Comparison of ENCODE assay signal across 11 cellular contexts in the genomic region with DNA sequence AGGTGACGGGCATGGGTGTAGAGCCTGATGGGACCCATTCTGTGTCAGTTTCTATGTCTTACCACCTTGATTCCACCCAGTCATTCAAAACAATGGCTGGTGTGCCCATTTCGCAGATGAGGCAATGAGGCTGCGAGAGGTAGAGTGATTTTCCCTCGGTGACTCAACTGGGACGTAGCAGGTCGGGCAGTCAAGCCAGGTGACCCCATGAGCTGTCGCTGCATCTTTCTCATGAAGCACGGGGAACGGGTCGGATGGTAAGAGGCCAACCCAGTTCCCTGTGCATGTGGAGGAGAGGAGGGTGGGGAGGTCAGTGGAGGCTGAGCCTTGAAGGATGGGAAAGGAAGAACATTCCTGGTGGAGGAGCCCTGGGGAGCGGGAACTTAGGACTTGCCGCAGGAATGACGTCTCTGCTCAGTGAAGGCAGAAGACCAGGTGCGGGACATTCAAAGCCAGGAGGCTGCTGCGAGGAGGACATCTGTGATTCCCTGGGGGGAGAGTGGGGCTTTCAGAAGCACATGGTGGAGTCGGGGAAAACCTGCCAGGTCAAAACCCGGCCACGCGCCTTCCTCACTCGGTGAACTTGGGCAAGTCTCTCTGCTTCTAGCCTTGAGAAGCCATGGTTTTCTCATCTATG. TPM values are rescaled to one million over a fixed set of nuclear protein-coding genes. Genes with fewer than 3 reads are reported as not detected.
DNase-seq lines count a peak whose midpoint lies in the region; ATAC-seq, FAIRE-seq and TF ChIP-seq lines count a peak whose summit lies in the region.
"Had no signal": no experiment of that assay in that cellular context is flagged by ENCODE, and none has a peak within 500 bp of the region (broad histone marks: within the 10 kb centered on the region; RNA-seq: fewer than 3 reads in every experiment).

No MANE protein-coding gene starts in this region.

- H3K27me3 ChIP-seq in Peyer's patch (no peaks in the 10 kb centered on the region), rectal smooth muscle tissue (ENCODE audit: control insufficient read depth, insufficient read depth, low read length) (no peaks in the 10 kb centered on the region), pancreas (no peaks in the 10 kb centered on the region), uterus (no peaks in the 10 kb centered on the region)
- H3K27me3 ChIP-seq: body of pancreas had no signal

- H3K36me3 ChIP-seq in Peyer's patch (no peaks in the 10 kb centered on the region), rectal smooth muscle tissue (ENCODE audit: control insufficient read depth, insufficient read depth, low read length) (no peaks in the 10 kb centered on the region), pancreas (no peaks in the 10 kb centered on the region), uterus (no peaks in the 10 kb centered on the region)
- H3K36me3 ChIP-seq: heart right ventricle had no signal

- no peak for FAIRE-seq in pancreas (lab: Jason Lieb, UNC)

- H3K4me1 ChIP-seq in Peyer's patch (peaks cover 0 to 31% (median 13%) of the 10 kb centered on the region in 4 donors), rectal smooth muscle tissue (ENCODE audit: control insufficient read depth, insufficient read depth, low read length) (no peaks in the 10 kb centered on the region), pancreas (no peaks in the 10 kb centered on the region), uterus (no peaks in the 10 kb centered on the region)
- H3K4me1 ChIP-seq: body of pancreas had no signal

- H3K9ac ChIP-seq in rectal smooth muscle tissue (ENCODE audit: low read length) = no peak overlapping the region

- peaks cover 20% of the 10 kb centered on the region for H3K36me3 Mint-ChIP-seq in activated naive CD8-positive, alpha-beta T cell

- 72 to 80% methylated on average over 20 of the region's 20 CpGs for WGBS in pancreas, 2 donors

- peak overlapping the region in 2 of 4 donors; percentile 53 to 78 for H3K27ac ChIP-seq in Peyer's patch
- no peak overlapping the region for H3K27ac ChIP-seq in rectal smooth muscle tissue (ENCODE audit: low read depth, low read length)
- no peak overlapping the region for H3K27ac ChIP-seq in pancreas
- H3K27ac ChIP-seq in uterus = no peak overlapping the region
- H3K27ac ChIP-seq: body of pancreas had no signal

- H3K9me3 Mint-ChIP-seq in activated naive CD8-positive, alpha-beta T cell (ENCODE audit: low read depth) = no peaks in the 10 kb centered on the region

- H3K27me3 Mint-ChIP-seq in activated naive CD8-positive, alpha-beta T cell = no peaks in the 10 kb centered on the region

- peak in 1 of 3 donors; percentile 40 for DNase-seq in Peyer's patch
- DNase-seq in pancreas = no peak
- no peak for DNase-seq in uterus
- no peak for DNase-seq in LoVo (ENCODE audit: low spot score)
- no peak for DNase-seq in AML-193 (lab: John Stamatoyannopoulos, UW)
- DNase-seq: body of pancreas, DMS153, heart right ventricle had no signal

- H3K4me3 Mint-ChIP-seq in activated naive CD8-positive, alpha-beta T cell = peak overlapping the region; percentile 98

- TF ChIP-seq POLR2A in Peyer's patch (IDR thresholded peaks at IDR 0.05) = no peak
- no peak for TF ChIP-seq POLR2A in uterus (IDR thresholded peaks at IDR 0.05)

- intact Hi-C loops in pancreas (cut with DNase I) = no loop called here
- intact Hi-C loops in uterus (cut with DNase I; ENCODE audit: low total_unique reads) = no loop called here

- peak overlapping the region; percentile 68 for H3K4me3 ChIP-seq in GM08714 (ENCODE audit: low read length)
- peak overlapping the region; percentile 25 to 37 (median 28) for H3K4me3 ChIP-seq in Peyer's patch
- H3K4me3 ChIP-seq in rectal smooth muscle tissue (ENCODE audit: low read length) = peak overlapping the region; percentile 51
- H3K4me3 ChIP-seq in pancreas = peak overlapping the region in 1 of 4 donors; percentile 17
- H3K4me3 ChIP-seq in uterus = no peak overlapping the region
- H3K4me3 ChIP-seq: body of pancreas had no signal

- TF ChIP-seq CTCF in Peyer's patch (IDR thresholded peaks at IDR 0.05) (no peak), pancreas (IDR thresholded peaks at IDR 0.05) (no peak), uterus (IDR thresholded peaks at IDR 0.05) (no peak)

- peaks cover 58% of the 10 kb centered on the region for H3K4me1 Mint-ChIP-seq in activated naive CD8-positive, alpha-beta T cell (ENCODE audit: low read depth)

- peak overlapping the region; percentile 99 for H3K27ac Mint-ChIP-seq in activated naive CD8-positive, alpha-beta T cell

- no peaks in the 10 kb centered on the region for H3K9me3 ChIP-seq in Peyer's patch
- no peaks in the 10 kb centered on the region for H3K9me3 ChIP-seq in pancreas
- H3K9me3 ChIP-seq in uterus = no peaks in the 10 kb centered on the region
- H3K9me3 ChIP-seq: body of pancreas, heart right ventricle had no signal

- ATAC-seq in pancreas = no peak
- ATAC-seq: body of pancreas had no signal

RNA-seq across cellular contexts. Expression of a gene that starts 1.1 kb away (rescaled TPM):
- total RNA-seq in Peyer's patch (1 to 10 TPM in 2 of 4 donors, under 1 TPM in 1, not detected in 1; 0.18 to 4.1 (median 1.3) TPM), pancreas (under 1 TPM in 4 of 6 donors, not detected in 2; 0.17 to 0.79 (median 0.53) TPM), uterus (under 1 TPM in 2 of 4 donors, not detected in 2; 0.21 to 0.46 TPM)
- under 1 TPM; 0.08 to 0.09 TPM for polyA plus RNA-seq in pancreas

Comparison
In these comparisons a context has a peak if more than half of its experiments do, and no peak if none do; other contexts are left out.
1. H3K4me3 ChIP-seq: peak in GM08714 (single experiment), Peyer's patch (4 of 4) and rectal smooth muscle tissue (single experiment); none in uterus (0 of 2).